In genomic region chr2:174108579-174108978, GRCh38 we compare ENCODE assay signal across 11 cellular contexts.
DNase-seq lines count a peak whose midpoint lies in the region; ATAC-seq lines count a peak whose summit lies in the region.
"Had no signal": no experiment of that assay in that cellular context is flagged by ENCODE, and none has a peak within 500 bp of the region (broad histone marks: within the 10 kb centered on the region; RNA-seq: fewer than 3 reads in every experiment).

No MANE protein-coding gene starts in this region.

- ATAC-seq in HG03521 (IDR thresholded peaks at IDR 0.05; ENCODE audit: unreplicated experiment) (no peak), HG03469 (IDR thresholded peaks at IDR 0.05; ENCODE audit: unreplicated experiment) (no peak)

- DNase-seq in NCI-H748 (lab: John Stamatoyannopoulos, UW; ENCODE audit: unreplicated experiment) (peak; percentile 19), NCI-H748 treated with DMSO at 0.1 percent for 48 hours (lab: John Stamatoyannopoulos, UW) (no peak), NCI-H69 (lab: John Stamatoyannopoulos, UW) (peak; percentile 5), fibroblast of gingiva (ENCODE audit: low read depth) (peak; percentile 39), AG20443 (ENCODE audit: low spot score) (no peak)
- DNase-seq: CD4-positive, CD25-positive, alpha-beta regulatory T cell; DMS53; GF-D8; H7 had no signal

Comparison
In these comparisons a context has a peak if more than half of its experiments do, and no peak if none do; other contexts are left out.
1. DNase-seq: peak in NCI-H748 (single experiment), NCI-H69 (single experiment) and fibroblast of gingiva (single experiment); none in NCI-H748 treated with DMSO at 0.1 percent for 48 hours (single experiment) and AG20443 (single experiment).